9 cellular contexts compared by ENCODE assay signal in genomic region chr22:38788417-38788816, GRCh38. TPM values are rescaled to one million over a fixed set of nuclear protein-coding genes. Genes with fewer than 3 reads are reported as not detected.
A peak's percentile ranks its signal among the peaks of the same experiment; 100 is the strongest.
DNase-seq lines count a peak whose midpoint lies in the region; ATAC-seq, FAIRE-seq and TF ChIP-seq lines count a peak whose summit lies in the region.
"Had no signal": no experiment of that assay in that cellular context is flagged by ENCODE, and none has a peak within 500 bp of the region (broad histone marks: within the 10 kb centered on the region; RNA-seq: fewer than 3 reads in every experiment).

No MANE protein-coding gene starts in this region.

- H3K4me3 ChIP-seq in HCT116 (replicated peaks in 1 of 2; ENCODE audit: low read depth in 1 of 2, low read length in 2 of 2) (no peak overlapping the region), astrocyte of the cerebellum (ENCODE audit: low read depth, low read length) (no peak overlapping the region), subcutaneous abdominal adipose tissue (ENCODE audit: low read depth in 1 of 5, low read length in 5 of 5) (no peak overlapping the region)

- H3K27ac ChIP-seq in HCT116 (ENCODE audit: low read depth, low read length) = no peak overlapping the region
- H3K27ac ChIP-seq in subcutaneous abdominal adipose tissue (ENCODE audit: low read depth, low read length) = peak overlapping the region; percentile 78
- H3K27ac ChIP-seq: HL-60 had no signal

- TF ChIP-seq POLR2A in HCT116 (IDR thresholded peaks at IDR 0.05; ENCODE audit: borderline replicate concordance, extremely low read depth, insufficient read depth, insufficient read length) = no peak

- in situ Hi-C loops in astrocyte of the cerebellum (cut with HindIII; ENCODE audit: low sequenced_read_pairs) = no loop called here

- CTCF ChIA-PET in HCT116 (lab: Charles Lee) = interaction anchor here (1.0 kb wide), 1 partner anchor 19 kb away, joined by 3 read pairs; no protein-coding TSS in a partner anchor

- no peak overlapping the region for H3K27ac Mint-ChIP-seq in activated naive CD8-positive, alpha-beta T cell treated with anti-CD3 and anti-CD28 coated beads for 36 hours

- no peaks in the 10 kb centered on the region; the same call in 1 of the 2 replicates for H3K79me2 ChIP-seq in HCT116 (ENCODE audit: insufficient read depth, low read length)

- no peaks in the 10 kb centered on the region for H3K9me3 ChIP-seq in HCT116 (ENCODE audit: control insufficient read depth in 1 of 2, insufficient read depth in 1 of 2, low read depth in 1 of 2, low read length in 2 of 2)
- H3K9me3 ChIP-seq in subcutaneous abdominal adipose tissue (ENCODE audit: control insufficient read depth in 5 of 5, low read length in 5 of 5) = no peaks in the 10 kb centered on the region

- H3K4me3 Mint-ChIP-seq in activated naive CD8-positive, alpha-beta T cell treated with anti-CD3 and anti-CD28 coated beads for 36 hours = no peak overlapping the region

- H3K36me3 Mint-ChIP-seq in activated naive CD8-positive, alpha-beta T cell treated with anti-CD3 and anti-CD28 coated beads for 36 hours = no peaks in the 10 kb centered on the region

- TF ChIP-seq CTCF in HCT116 (IDR thresholded peaks at IDR 0.05 in 2 of 3, conservative IDR thresholded peaks at IDR 0.05 in 1 of 3; ENCODE audit: borderline replicate concordance in 1 of 3, insufficient read depth in 1 of 3, low read depth in 2 of 3, low read length in 2 of 3) (no peak), astrocyte of the cerebellum (IDR thresholded peaks at IDR 0.05; ENCODE audit: low read depth, low read length, missing control alignments) (no peak)

- intact Hi-C loops in HCT116 (cut with micrococcal nuclease) = no loop called here
- intact Hi-C loops in posterior cingulate gyrus (cut with DNase I) = loop anchor here (5.0 kb wide), 1 partner anchor 44 kb away; no protein-coding TSS in a partner anchor

- H4K20me1 ChIP-seq in HCT116 (ENCODE audit: insufficient read depth) = no peaks in the 10 kb centered on the region

- POLR2A ChIA-PET in HCT116 (lab: Charles Lee) = no interaction called here

- no peaks in the 10 kb centered on the region for H3K9me3 Mint-ChIP-seq in activated naive CD8-positive, alpha-beta T cell treated with anti-CD3 and anti-CD28 coated beads for 36 hours

- peaks cover 8% of the 10 kb centered on the region for H3K4me1 Mint-ChIP-seq in activated naive CD8-positive, alpha-beta T cell treated with anti-CD3 and anti-CD28 coated beads for 36 hours

- no peaks in the 10 kb centered on the region for H3K27me3 Mint-ChIP-seq in activated naive CD8-positive, alpha-beta T cell treated with anti-CD3 and anti-CD28 coated beads for 36 hours

- ATAC-seq in HCT116 = no peak
- no peak for ATAC-seq in GM21390 (IDR thresholded peaks at IDR 0.05; ENCODE audit: unreplicated experiment)

- H3K4me1 ChIP-seq in HCT116 (ENCODE audit: control insufficient read depth in 1 of 2, insufficient read depth in 2 of 2, low read length in 2 of 2) = peaks cover 6 to 16% of the 10 kb centered on the region in 2 experiments; a peak in 3 of 4 replicates
- H3K4me1 ChIP-seq in subcutaneous abdominal adipose tissue (ENCODE audit: control insufficient read depth in 5 of 5, insufficient read depth in 5 of 5, low read length in 5 of 5) = peaks cover 5 to 23% (median 19%) of the 10 kb centered on the region in 5 donors

- H3K9ac ChIP-seq in HCT116 (ENCODE audit: low read length) (no peak overlapping the region), subcutaneous abdominal adipose tissue (ENCODE audit: low read length in 5 of 5) (peak overlapping the region in 3 of 5 donors; percentile 3 to 38 (median 21))

- no TSS peak for BruUV-seq in HCT116 (replicated peaks; lab: Mats Ljungman, UMichigan)

- H3K27me3 ChIP-seq in HCT116 (ENCODE audit: insufficient read depth, low read length) (no peaks in the 10 kb centered on the region), subcutaneous abdominal adipose tissue (ENCODE audit: control insufficient read depth in 5 of 5, insufficient read depth in 4 of 5, low read length in 5 of 5) (no peaks in the 10 kb centered on the region)

- peak overlapping the region; percentile 8; the same call in 1 of the 2 replicates for H3K4me2 ChIP-seq in HCT116 (ENCODE audit: low read length)

- DNase-seq in HCT116 (ENCODE audit: low read depth, low spot score) (no peak), astrocyte of the cerebellum (ENCODE audit: low read depth) (peak; percentile 76), iris pigment epithelial cell (ENCODE audit: low read depth) (peak; percentile 91), urothelium cell line (ENCODE audit: low spot score) (no peak), posterior cingulate gyrus (no peak)
- DNase-seq in activated naive CD8-positive, alpha-beta T cell treated with anti-CD3 and anti-CD28 coated beads for 36 hours = no peak

- H3K9me2 ChIP-seq in HCT116 (ENCODE audit: insufficient read depth) = no peaks in the 10 kb centered on the region

- H3K36me3 ChIP-seq in HCT116 (ENCODE audit: control insufficient read depth in 1 of 2, insufficient read depth in 2 of 2, low read length in 2 of 2) (no peaks in the 10 kb centered on the region), subcutaneous abdominal adipose tissue (ENCODE audit: control insufficient read depth in 5 of 5, insufficient read depth in 5 of 5, low read length in 5 of 5) (peaks cover 0 to 16% (median 8%) of the 10 kb centered on the region in 5 donors)

- FAIRE-seq in urothelium cell line (lab: Jason Lieb, UNC) = no peak

- RAD21 ChIA-PET in HCT116 (lab: Charles Lee; ENCODE audit: low non-redundant PET in 1 of 2, low total read pairs in 2 of 2, uncharacterized antibody in 2 of 2, unreplicated experiment in 2 of 2) = no interaction called here

- no peak for TF ChIP-seq RAD21 in HCT116 (IDR thresholded peaks at IDR 0.05; ENCODE audit: low read depth)

- no peak overlapping the region for H2AFZ ChIP-seq in HCT116 (ENCODE audit: low read depth, low read length, poor library complexity, severe bottlenecking)

TF ChIP-seq in HCT116, 20 proteins besides CTCF, POLR2A, EP300 and RAD21:
- TF ChIP-seq YY1 (IDR thresholded peaks at IDR 0.05; ENCODE audit: extremely low read depth, insufficient replicate concordance, low read depth, low read length) (no peak), MAX (IDR thresholded peaks at IDR 0.05) (peak; percentile 42; the same call in 1 of the 2 replicates)

RNA-seq across cellular contexts. Expression of gene DNAL4, which starts 5.5 kb away (rescaled TPM):
- 18.3 TPM for total RNA-seq in HCT116 (2021; ENCODE audit: unreplicated experiment)
- 20.9 and 25.1 TPM in 2 replicates for polyA plus RNA-seq in HCT116 (2012)
- 1 to 10 TPM; 6.7 to 7.4 TPM for total RNA-seq in activated naive CD8-positive, alpha-beta T cell treated with anti-CD3 and anti-CD28 coated beads for 36 hours

RNA-seq across cellular contexts. Expression of gene SUN2, which starts 32.6 kb away (rescaled TPM):
- 71.6 TPM for total RNA-seq in HCT116 (2021; ENCODE audit: unreplicated experiment)
- 68.6 and 68.8 TPM in 2 replicates for polyA plus RNA-seq in HCT116 (2012)
- total RNA-seq in activated naive CD8-positive, alpha-beta T cell treated with anti-CD3 and anti-CD28 coated beads for 36 hours = 10 to 100 TPM; 72.3 to 74.2 TPM

RNA-seq across cellular contexts. Expression of gene NPTXR, which starts 55.4 kb away (rescaled TPM):
- total RNA-seq in HCT116 (2021; ENCODE audit: unreplicated experiment) = 12.8 TPM
- polyA plus RNA-seq in HCT116 (2012) = 13.3 and 13.4 TPM in 2 replicates
- total RNA-seq in activated naive CD8-positive, alpha-beta T cell treated with anti-CD3 and anti-CD28 coated beads for 36 hours = under 1 TPM; 0.85 to 0.88 TPM

Comparison
In these comparisons a context has a peak if more than half of its experiments do, and no peak if none do; other contexts are left out.
1. DNase-seq: peak in astrocyte of the cerebellum (single experiment) and iris pigment epithelial cell (single experiment); none in HCT116 (single experiment), urothelium cell line (single experiment), activated naive CD8-positive, alpha-beta T cell treated with anti-CD3 and anti-CD28 coated beads for 36 hours (single experiment) and posterior cingulate gyrus (0 of 10).